In genomic region chr12:71230542-71230941, GRCh38 we compare ENCODE assay signal across 1 cellular context.
TF ChIP-seq lines count a peak whose summit lies in the region.

No MANE protein-coding gene starts in this region.

TF ChIP-seq in HEK293, 187 proteins besides CTCF, POLR2A, EP300 and RAD21 (continued from another document):
- TF ChIP-seq OVOL3 (tag by site-specific recombination; IDR thresholded peaks at IDR 0.05) (no peak), AEBP2 (tag by site-specific recombination; IDR thresholded peaks at IDR 0.05; ENCODE audit: borderline replicate concordance) (peak; percentile 43; the same call in 1 of the 2 replicates), ZNF580 (tag by site-specific recombination; IDR thresholded peaks at IDR 0.05) (no peak), ZNF266 (tag by site-specific recombination; IDR thresholded peaks at IDR 0.05; ENCODE audit: low read depth) (peak; percentile 73), ZNF292 (tag by site-specific recombination; IDR thresholded peaks at IDR 0.05; ENCODE audit: borderline replicate concordance, low read depth) (0 out of 2 replicates have a peak, but pooled peaks have one; percentile 53), ZNF629 (tag by site-specific recombination; IDR thresholded peaks at IDR 0.05) (0 out of 2 replicates have a peak, but pooled peaks have one; percentile 24), ZNF600 (tag by site-specific recombination; IDR thresholded peaks at IDR 0.05) (no peak), ZNF530 (tag by site-specific recombination; IDR thresholded peaks at IDR 0.05; ENCODE audit: low read depth) (0 out of 2 replicates have a peak, but pooled peaks have one; percentile 49), ZNF529 (tag by site-specific recombination; IDR thresholded peaks at IDR 0.05; ENCODE audit: insufficient replicate concordance) (peak; percentile 43), ZNF501 (tag by site-specific recombination; IDR thresholded peaks at IDR 0.05) (peak; percentile 55; the same call in 1 of the 2 replicates), ZXDB (tag by site-specific recombination; IDR thresholded peaks at IDR 0.05) (peak; percentile 63; the same call in 1 of the 2 replicates), REST (tag by site-specific recombination; IDR thresholded peaks at IDR 0.05) (peak; percentile 69; the same call in 1 of the 2 replicates), ZBTB11 (tag by site-specific recombination; conservative IDR thresholded peaks at IDR 0.05; ENCODE audit: low read depth) (peak; percentile 88), ZNF791 (tag by site-specific recombination; IDR thresholded peaks at IDR 0.05) (0 out of 2 replicates have a peak, but pooled peaks have one; percentile 24), ZNF433 (tag by site-specific recombination; IDR thresholded peaks at IDR 0.05; ENCODE audit: low read depth) (peak; percentile 75), ZNF664 (tag by site-specific recombination; IDR thresholded peaks at IDR 0.05) (0 out of 2 replicates have a peak, but pooled peaks have one; percentile 15), ZNF555 (tag by site-specific recombination; conservative IDR thresholded peaks at IDR 0.05) (peak; percentile 98), ZNF623 (tag by site-specific recombination; IDR thresholded peaks at IDR 0.05) (peak; percentile 76), ZNF335 (tag by site-specific recombination; conservative IDR thresholded peaks at IDR 0.05) (no peak), ZNF202 (tag by site-specific recombination; IDR thresholded peaks at IDR 0.05; ENCODE audit: borderline replicate concordance) (peak; percentile 87; the same call in 1 of the 2 replicates), ZNF138 (tag by site-specific recombination; IDR thresholded peaks at IDR 0.05; ENCODE audit: borderline replicate concordance) (peak; percentile 78; the same call in 1 of the 2 replicates), ZNF518A (tag by site-specific recombination; conservative IDR thresholded peaks at IDR 0.05; ENCODE audit: low read depth) (peak; percentile 87), ZNF510 (tag by site-specific recombination; IDR thresholded peaks at IDR 0.05; ENCODE audit: insufficient replicate concordance) (peak; percentile 80), ZNF692 (tag by site-specific recombination; IDR thresholded peaks at IDR 0.05) (no peak), ZNF560 (tag by site-specific recombination; IDR thresholded peaks at IDR 0.05; ENCODE audit: borderline replicate concordance) (peak; percentile 51; the same call in 1 of the 2 replicates), ZNF449 (tag by site-specific recombination; IDR thresholded peaks at IDR 0.05) (no peak), ZNF404 (tag by site-specific recombination; IDR thresholded peaks at IDR 0.05) (0 out of 2 replicates have a peak, but pooled peaks have one; percentile 63), YY2 (tag by site-specific recombination; IDR thresholded peaks at IDR 0.05) (no peak)
